In the genomic region with DNA sequence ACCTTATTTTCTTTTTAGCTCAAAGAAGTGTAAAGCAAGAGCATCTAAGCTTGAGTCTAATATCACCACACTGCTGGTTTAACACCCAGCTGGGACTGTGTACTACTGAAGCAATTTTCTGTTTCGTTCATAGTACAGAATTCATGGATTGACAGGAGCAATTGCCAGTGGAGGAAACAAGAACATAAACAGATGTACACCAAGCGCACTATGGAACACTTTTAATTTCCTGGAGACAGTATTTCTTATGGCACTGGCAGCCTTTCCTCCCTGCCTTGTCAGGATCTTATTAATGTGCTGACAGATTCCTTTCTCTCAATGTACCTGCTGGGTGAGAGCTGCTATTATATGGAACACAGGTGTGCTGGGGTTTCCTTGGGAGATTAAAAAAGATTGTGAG, we compare ENCODE assay signal across 29 cellular contexts.
"Had no signal": no experiment of that assay in that cellular context is flagged by ENCODE, and none has a peak within 500 bp of the region (broad histone marks: within the 10 kb centered on the region; RNA-seq: fewer than 3 reads in every experiment).

No MANE protein-coding gene starts in this region.

- H3K4me1 ChIP-seq: colonic mucosa, prostate gland, testis had no signal

- H3K27ac Mint-ChIP-seq: dendritic cell treated with granulocyte-macrophage colony-stimulating factor and Interleukin-4, amounts not matched to agents 40 ng/mL and 50 ng/mL, for 4 days; memory B cell; natural killer cell; type B pancreatic cell had no signal

- H3K27me3 ChIP-seq: colonic mucosa, esophagus muscularis mucosa, heart right ventricle, right atrium auricular region, stomach, testis, tibial artery had no signal

- H3K27me3 Mint-ChIP-seq: dendritic cell treated with granulocyte-macrophage colony-stimulating factor and Interleukin-4, amounts not matched to agents 40 ng/mL and 50 ng/mL, for 4 days; memory B cell; type B pancreatic cell had no signal

- H3K36me3 Mint-ChIP-seq: immature natural killer cell, natural killer cell had no signal

- DNase-seq: colonic mucosa; effector CD8-positive, alpha-beta T cell; foreskin melanocyte; glutamatergic neuron; heart right ventricle; hypothalamus; immature natural killer cell; islet precursor cell; kidney glomerular epithelial cell; natural killer cell; nucleus accumbens; stimulated activated CD4-positive, alpha-beta T cell treated with anti-CD3 and anti-CD28 coated beads, Interleukin-12 subunit alpha, Interleukin-12 subunit beta, amount 100 ng/mL, for 4 hours; stimulated activated CD4-positive, alpha-beta T cell treated with anti-CD3 and anti-CD28 coated beads, Interleukin-1b, Interleukin-23, amount 100 ng/mL, for 48 hours; stimulated activated CD4-positive, alpha-beta T cell treated with anti-CD3 and anti-CD28 coated beads, Interleukin-4, amount 100 ng/mL, for 1 hour; stimulated activated CD8-positive, alpha-beta memory T cell treated with anti-CD3 and anti-CD28 coated beads, Interleukin-4, amount 100 ng/mL, for 48 hours; stimulated activated naive CD4-positive, alpha-beta T cell treated with Interleukin-2 at 50 U/mL for 16 hours; stomach; testis; tibial artery had no signal

- H3K9me3 ChIP-seq: colonic mucosa, esophagus muscularis mucosa, prostate gland, right atrium auricular region, testis, tibial artery had no signal

- H3K36me3 ChIP-seq: colonic mucosa, esophagus muscularis mucosa, heart right ventricle, prostate gland, right atrium auricular region, stomach, tibial artery had no signal

- H3K4me2 ChIP-seq: smooth muscle cell had no signal

- ATAC-seq: heart right ventricle, left lobe of liver, natural killer cell, sciatic nerve had no signal

- H3K4me3 Mint-ChIP-seq: dendritic cell treated with granulocyte-macrophage colony-stimulating factor and Interleukin-4, amounts not matched to agents 40 ng/mL and 50 ng/mL, for 4 days; immature natural killer cell; memory B cell; natural killer cell; type B pancreatic cell had no signal

- H3K27ac ChIP-seq: colonic mucosa, esophagus muscularis mucosa, heart right ventricle, prostate gland, right atrium auricular region, stomach, testis, tibial artery had no signal

- H3K4me3 ChIP-seq: colonic mucosa, esophagus muscularis mucosa, heart right ventricle, lung, prostate gland, right atrium auricular region, smooth muscle cell, stomach, testis, tibial artery had no signal
